16 cellular contexts compared by ENCODE assay signal in genomic region chr4:55468724-55469123, GRCh38.
A peak's percentile ranks its signal among the peaks of the same experiment; 100 is the strongest.
DNase-seq lines count a peak whose midpoint lies in the region; ATAC-seq and TF ChIP-seq lines count a peak whose summit lies in the region.
"Had no signal": no experiment of that assay in that cellular context is flagged by ENCODE, and none has a peak within 500 bp of the region (broad histone marks: within the 10 kb centered on the region; RNA-seq: fewer than 3 reads in every experiment).

No MANE protein-coding gene starts in this region.

- peak; percentile 30 for DNase-seq in ACHN
- DNase-seq in HFF-Myc (ENCODE audit: extremely low read depth, low read depth), result peak; percentile 27
- peak; percentile 81 for DNase-seq in amniotic epithelial cell (ENCODE audit: low read depth)
- DNase-seq in fibroblast of pulmonary artery (ENCODE audit: low read depth), result peak; percentile 59
- no peak for DNase-seq in globus pallidus (ENCODE audit: low spot score)
- DNase-seq: anterior cingulate cortex, dermis blood vessel endothelial cell, NCI-H1092 treated with DMSO at 0.1 percent for 48 hours, NCI-H2171 treated with DMSO at 0.1 percent for 48 hours, retina, WERI-Rb-1 had no signal

- ATAC-seq in HG03457 (IDR thresholded peaks at IDR 0.05; ENCODE audit: unreplicated experiment) (no peak), HG03095 (IDR thresholded peaks at IDR 0.05; ENCODE audit: unreplicated experiment) (no peak), GM21825 (IDR thresholded peaks at IDR 0.05; ENCODE audit: unreplicated experiment) (no peak)

- in situ Hi-C loops in ACHN (cut with HindIII; ENCODE audit: low pct_ligation_motif_present, low pct_unique_long_range_greater_than_20kb, low sequenced_read_pairs), result no loop called here

- H3K4me3 ChIP-seq in HFF-Myc (replicated peaks; ENCODE audit: low read depth, low read length), result no peak overlapping the region
- no peak overlapping the region for H3K4me3 ChIP-seq in fibroblast of pulmonary artery (replicated peaks; ENCODE audit: low read depth, low read length)
- H3K4me3 ChIP-seq: lung, neural progenitor cell had no signal

- TF ChIP-seq CTCF in HFF-Myc (IDR thresholded peaks at IDR 0.05; ENCODE audit: low read depth, low read length, missing control alignments), result no peak
- no peak for TF ChIP-seq CTCF in fibroblast of pulmonary artery (IDR thresholded peaks at IDR 0.05; ENCODE audit: low read length, missing control alignments)
